In the genomic region with DNA sequence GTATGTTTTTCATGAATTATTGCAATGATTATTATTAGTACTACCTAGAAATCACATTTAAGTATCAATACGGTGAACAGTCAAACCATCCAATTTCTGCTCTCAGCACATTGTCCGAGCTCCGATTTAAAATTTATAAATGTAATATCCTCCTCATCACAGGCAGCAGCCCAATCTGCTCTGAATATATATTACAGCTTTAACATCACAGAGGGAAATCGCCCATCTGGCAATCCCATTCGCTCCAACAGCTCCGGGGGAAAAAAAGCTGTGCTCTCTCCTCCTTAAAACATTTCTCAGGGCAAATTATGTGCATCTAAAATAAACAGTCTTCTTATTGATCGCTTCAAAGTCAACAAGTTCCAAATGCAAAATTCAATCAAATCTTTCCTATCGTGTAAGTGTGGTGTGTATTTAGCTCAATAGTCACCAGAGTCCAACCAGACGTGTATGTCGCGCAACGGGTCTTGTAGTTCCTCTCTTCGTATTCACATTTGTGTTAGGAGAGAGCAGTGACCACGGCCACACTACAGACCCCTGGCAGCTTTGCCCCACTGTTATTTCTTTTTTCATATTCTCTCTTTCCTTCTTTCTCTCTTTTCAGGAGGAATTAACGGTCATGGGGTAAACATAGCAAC, we compare ENCODE assay signal across 10 cellular contexts. TPM values are rescaled to one million over a fixed set of nuclear protein-coding genes. Genes with fewer than 3 reads are reported as not detected.
DNase-seq lines count a peak whose midpoint lies in the region; ATAC-seq and TF ChIP-seq lines count a peak whose summit lies in the region.
"Had no signal": no experiment of that assay in that cellular context is flagged by ENCODE, and none has a peak within 500 bp of the region (broad histone marks: within the 10 kb centered on the region; RNA-seq: fewer than 3 reads in every experiment).

No MANE protein-coding gene starts in this region.

- intact Hi-C loops in upper lobe of right lung (cut with DNase I) = no loop called here

- peak; percentile 50 for DNase-seq in NCI-H510A treated with DMSO at 0.1 percent for 48 hours (lab: John Stamatoyannopoulos, UW)
- DNase-seq in NCI-H510A (lab: John Stamatoyannopoulos, UW) = no peak
- no peak for DNase-seq in endodermal cell
- DNase-seq in mesothelial cell of epicardium (ENCODE audit: low spot score in 2 of 2, unreplicated experiment in 2 of 2) = no peak
- DNase-seq in upper lobe of right lung = no peak
- no peak for DNase-seq in NCI-H187 (lab: John Stamatoyannopoulos, UW)
- no peak for DNase-seq in NCI-H187 treated with DMSO at 0.1 percent for 48 hours (lab: John Stamatoyannopoulos, UW)
- DNase-seq in SKM-1 treated with dmso at 0.1 percent for 144 hours (lab: John Stamatoyannopoulos, UW; ENCODE audit: unreplicated experiment) = no peak
- DNase-seq: activated naive CD8-positive, alpha-beta T cell treated with anti-CD3 and anti-CD28 coated beads for 36 hours; stimulated activated naive CD8-positive, alpha-beta T cell treated with anti-CD3 and anti-CD28 coated beads, Interleukin-15, amount 100 ng/mL, for 72 hours had no signal

- 79 to 85% methylated on average over 12 to 15 of the region's 15 CpGs for WGBS in endodermal cell (ENCODE audit: insufficient coverage in 1 of 2, insufficient read length in 1 of 2), 2 experiments

- H3K27ac ChIP-seq in endodermal cell (ENCODE audit: low read depth, low read length) = peak overlapping the region; percentile 71
- peak overlapping the region; percentile 63 for H3K27ac ChIP-seq in upper lobe of right lung

- peaks cover 23% of the 10 kb centered on the region for H3K4me1 Mint-ChIP-seq in endodermal cell
- H3K4me1 Mint-ChIP-seq in mesothelial cell of epicardium = peaks cover 33% of the 10 kb centered on the region

- no peak overlapping the region for H3K9ac ChIP-seq in endodermal cell (ENCODE audit: extremely low read depth, low read length, poor library complexity, severe bottlenecking)

- H3K4me3 ChIP-seq in endodermal cell (ENCODE audit: low read length) (peak overlapping the region; percentile 96), upper lobe of right lung (peak overlapping the region; percentile 66)

- H3K36me3 ChIP-seq in endodermal cell (ENCODE audit: control insufficient read depth, insufficient read depth, low read length) = no peaks in the 10 kb centered on the region
- H3K36me3 ChIP-seq in upper lobe of right lung = no peaks in the 10 kb centered on the region

- H3K4me3 Mint-ChIP-seq in endodermal cell (peak overlapping the region; percentile 84), mesothelial cell of epicardium (peak overlapping the region; percentile 86)
- H3K4me3 Mint-ChIP-seq: activated naive CD8-positive, alpha-beta T cell treated with anti-CD3 and anti-CD28 coated beads for 36 hours; stimulated activated naive CD8-positive, alpha-beta T cell treated with anti-CD3 and anti-CD28 coated beads, Interleukin-15, amount 100 ng/mL, for 72 hours had no signal

- TF ChIP-seq CTCF in endodermal cell (conservative IDR thresholded peaks at IDR 0.05) (no peak), mesothelial cell of epicardium (IDR thresholded peaks at IDR 0.05; ENCODE audit: unreplicated experiment) (no peak), upper lobe of right lung (IDR thresholded peaks at IDR 0.05) (no peak)

- H3K9me3 Mint-ChIP-seq in endodermal cell (no peaks in the 10 kb centered on the region), mesothelial cell of epicardium (no peaks in the 10 kb centered on the region)
- H3K9me3 Mint-ChIP-seq: activated naive CD8-positive, alpha-beta T cell treated with anti-CD3 and anti-CD28 coated beads for 36 hours had no signal

- H3K4me1 ChIP-seq in endodermal cell (ENCODE audit: control insufficient read depth, insufficient read depth, low read length) = peaks cover 6% of the 10 kb centered on the region
- peaks cover 8% of the 10 kb centered on the region for H3K4me1 ChIP-seq in upper lobe of right lung

- H3K27me3 ChIP-seq in endodermal cell (ENCODE audit: control insufficient read depth, insufficient read depth, low read length, poor library complexity, severe bottlenecking) (peaks cover 8% of the 10 kb centered on the region), upper lobe of right lung (no peaks in the 10 kb centered on the region)

- no peak for ATAC-seq in upper lobe of right lung
- ATAC-seq: stimulated activated naive CD8-positive, alpha-beta T cell treated with anti-CD3 and anti-CD28 coated beads, Interleukin-15, amount 100 ng/mL, for 72 hours had no signal

- H3K27me3 Mint-ChIP-seq in endodermal cell (ENCODE audit: insufficient read depth) = peaks cover 5% of the 10 kb centered on the region
- H3K27me3 Mint-ChIP-seq in mesothelial cell of epicardium (ENCODE audit: low read depth) = no peaks in the 10 kb centered on the region

- H3K9me3 ChIP-seq in endodermal cell (ENCODE audit: control insufficient read depth, low read length) = no peaks in the 10 kb centered on the region
- H3K9me3 ChIP-seq in upper lobe of right lung = no peaks in the 10 kb centered on the region

- H3K36me3 Mint-ChIP-seq in endodermal cell (ENCODE audit: low read depth) (no peaks in the 10 kb centered on the region), mesothelial cell of epicardium (no peaks in the 10 kb centered on the region)

- no peak overlapping the region for H3K27ac Mint-ChIP-seq in endodermal cell
- no peak overlapping the region for H3K27ac Mint-ChIP-seq in mesothelial cell of epicardium
- H3K27ac Mint-ChIP-seq: activated naive CD8-positive, alpha-beta T cell treated with anti-CD3 and anti-CD28 coated beads for 36 hours; stimulated activated naive CD8-positive, alpha-beta T cell treated with anti-CD3 and anti-CD28 coated beads, Interleukin-15, amount 100 ng/mL, for 72 hours had no signal

RNA-seq across cellular contexts. Expression of gene FIGN, which starts 2.4 kb away (rescaled TPM):
- total RNA-seq in endodermal cell (10 to 100 TPM; 18.6 to 20.5 TPM), mesothelial cell of epicardium (11.5 to 12.6 TPM (median 11.9 TPM) in 3 replicates), upper lobe of right lung (6.5 TPM)
- 28.1 TPM for polyA plus RNA-seq in endodermal cell (2013, experiment 1 of 2)
- polyA plus RNA-seq in endodermal cell (2013, experiment 2 of 2) = 27.9 TPM
- total RNA-seq: activated naive CD8-positive, alpha-beta T cell treated with anti-CD3 and anti-CD28 coated beads for 36 hours had no signal
